In the genomic region with DNA sequence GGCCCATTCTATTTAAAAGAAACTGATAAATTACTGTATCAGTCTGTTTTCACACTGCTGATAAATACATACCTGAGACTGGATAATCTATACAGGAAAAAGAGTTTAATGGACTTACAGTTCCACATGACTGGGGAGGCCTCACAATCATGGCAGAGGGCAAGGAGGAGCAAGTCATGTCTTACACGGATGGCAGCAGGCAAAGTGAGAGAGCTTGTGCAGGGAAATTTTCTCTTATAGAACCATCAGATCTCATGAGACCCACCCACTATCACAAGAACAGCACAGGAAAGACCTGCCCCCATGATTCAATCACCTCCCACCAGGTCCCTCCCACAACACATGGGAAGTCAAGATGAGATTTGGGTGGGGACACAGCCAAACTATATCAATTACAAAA, we compare ENCODE assay signal across 3 cellular contexts.
TF ChIP-seq lines count a peak whose summit lies in the region.

No MANE protein-coding gene starts in this region.

TF ChIP-seq in HEK293, 187 proteins besides CTCF, POLR2A, EP300 and RAD21:
- TF ChIP-seq EGR2 (tag by site-specific recombination; IDR thresholded peaks at IDR 0.05; ENCODE audit: low read depth): 0 out of 2 replicates have a peak, but pooled peaks have one; percentile 10

TF ChIP-seq in K562, 482 proteins besides CTCF, POLR2A, EP300 and RAD21:
- peak; percentile 98 for TF ChIP-seq ZNF431 (CRISPR knock-in tag; IDR thresholded peaks at IDR 0.05)

TF ChIP-seq in HepG2, 621 proteins besides CTCF, POLR2A, EP300 and RAD21:
- peak; percentile 74; the same call in 1 of the 2 replicates for TF ChIP-seq ZNF431 (CRISPR knock-in tag; IDR thresholded peaks at IDR 0.05; ENCODE audit: borderline replicate concordance, low read depth)
TF ChIP-seq in HepG2: peak in this region for 1; not testable (repeated sequence) for 620.
